Comparison of ENCODE assay signal across 8 cellular contexts in genomic region chr9:79623799-79624721, GRCh38. TPM values are rescaled to one million over a fixed set of nuclear protein-coding genes. Genes with fewer than 3 reads are reported as not detected.
A peak's percentile ranks its signal among the peaks of the same experiment; 100 is the strongest.
DNase-seq lines count a peak whose midpoint lies in the region; ATAC-seq, FAIRE-seq and TF ChIP-seq lines count a peak whose summit lies in the region.

No MANE protein-coding gene starts in this region.

- H3K4me3 Mint-ChIP-seq in CD14-positive monocyte: peak overlapping the region; percentile 56 to 75

- H4K20me1 ChIP-seq in PC-3 (ENCODE audit: low read length): no peaks in the 10 kb centered on the region

- intact Hi-C loops in CD14-positive monocyte (cut with micrococcal nuclease) (loop anchor here in 1 of 2 donors (2.0 kb wide), 1 partner anchor 53 kb away; the partner anchor contains the start of gene TLE4), PC-3 (cut with micrococcal nuclease) (loop anchor here (2.0 to 5.0 kb wide), 2 partner anchors 47 to 52 kb away; partner anchors contain the start of gene TLE4)

- ATAC-seq in GM18909 (IDR thresholded peaks at IDR 0.05; ENCODE audit: poor library complexity, unreplicated experiment) (peak; percentile 93), HG03045 (IDR thresholded peaks at IDR 0.05; ENCODE audit: unreplicated experiment) (peak; percentile 88), PC-3 (peak; percentile 87)

- H3K9me3 ChIP-seq in PC-3 (ENCODE audit: low read length): no peaks in the 10 kb centered on the region
- no peaks in the 10 kb centered on the region for H3K9me3 ChIP-seq in mucosa of rectum (ENCODE audit: control insufficient read depth in 2 of 2, low read length in 2 of 2)

- peaks cover 24 to 46% of the 10 kb centered on the region in 2 donors for H3K36me3 Mint-ChIP-seq in CD14-positive monocyte

- peaks cover 24% of the 10 kb centered on the region for H3K4me1 ChIP-seq in PC-3 (ENCODE audit: insufficient read depth, low read length)
- peaks cover 6 to 8% of the 10 kb centered on the region in 2 donors for H3K4me1 ChIP-seq in mucosa of rectum (ENCODE audit: control insufficient read depth in 2 of 2, insufficient read depth in 2 of 2, low read length in 2 of 2)

- peak overlapping the region; percentile 38; the same call in 1 of the 2 replicates for H2AFZ ChIP-seq in PC-3 (ENCODE audit: low read length)

- H3K27ac ChIP-seq in PC-3 (ENCODE audit: low read length): peak overlapping the region; percentile 82
- H3K27ac ChIP-seq in mucosa of rectum (ENCODE audit: low read depth in 2 of 2, low read length in 2 of 2): peak overlapping the region; percentile 34 to 49

- H3K9ac ChIP-seq in PC-3 (ENCODE audit: low read length) (peak overlapping the region; percentile 44; the same call in 1 of the 2 replicates), mucosa of rectum (ENCODE audit: low read depth in 1 of 2, low read length in 2 of 2) (no peak overlapping the region)

- H3K9me3 Mint-ChIP-seq in CD14-positive monocyte: peaks cover 0 to 3% (median 0%) of the 10 kb centered on the region in 7 donors

- H3K79me2 ChIP-seq in PC-3 (ENCODE audit: low read length): no peaks in the 10 kb centered on the region

- peaks cover 8% of the 10 kb centered on the region for H3F3A ChIP-seq in PC-3 (ENCODE audit: low read length, unreplicated experiment)

- peak overlapping the region; percentile 63; the same call in 1 of the 2 replicates for H3K4me2 ChIP-seq in PC-3 (ENCODE audit: low read length)

- H3K4me3 ChIP-seq in PC-3 (ENCODE audit: low read length) (no peak overlapping the region), bronchial epithelial cell (ENCODE audit: low read depth, low read length) (no peak overlapping the region), mucosa of rectum (ENCODE audit: low read length in 2 of 2) (peak overlapping the region in 1 of 2 donors; percentile 21)

- no peaks in the 10 kb centered on the region for H3K27me3 Mint-ChIP-seq in CD14-positive monocyte (ENCODE audit: low read depth in 3 of 3)

- H3K4me1 Mint-ChIP-seq in CD14-positive monocyte: peaks cover 52% of the 10 kb centered on the region

- POLR2A ChIA-PET in PC-3 (lab: Charles Lee; ENCODE audit: unreplicated experiment): interaction anchor here (0.5 to 0.7 kb wide), 4 partner anchors 14 to 43 kb away, joined by 7 to 16 read pairs (median 9); no protein-coding TSS in a partner anchor

- no peaks in the 10 kb centered on the region for H3K9me2 ChIP-seq in PC-3 (replicated peaks; ENCODE audit: low read length)

- H3K36me3 ChIP-seq in PC-3 (ENCODE audit: low read depth, low read length) (no peaks in the 10 kb centered on the region), bronchial epithelial cell (ENCODE audit: control insufficient read depth, insufficient read depth, low read length) (no peaks in the 10 kb centered on the region), mucosa of rectum (ENCODE audit: control insufficient read depth in 2 of 2, insufficient read depth in 2 of 2, low read length in 2 of 2) (no peaks in the 10 kb centered on the region)

- CTCF ChIA-PET in PC-3 (lab: Charles Lee): interaction anchor here (0.6 kb wide), 1 partner anchor 53 kb away, joined by 4 read pairs; no protein-coding TSS in a partner anchor

- H3K27ac Mint-ChIP-seq in CD14-positive monocyte: peak overlapping the region; percentile 91 to 99 (median 97)

- peak; percentile 77 for DNase-seq in CD14-positive monocyte (ENCODE audit: low spot score)
- peak; percentile 69 for DNase-seq in PC-3
- peak; percentile 96 for DNase-seq in bronchial epithelial cell (ENCODE audit: low read depth)
- no peak for DNase-seq in G401 (ENCODE audit: low spot score)
- DNase-seq in NCI-H774 (lab: John Stamatoyannopoulos, UW): no peak

- in situ Hi-C loops in G401 (cut with HindIII; ENCODE audit: low sequenced_read_pairs): no loop called here

- H3K27me3 ChIP-seq in PC-3 (ENCODE audit: low read length): no peaks in the 10 kb centered on the region
- H3K27me3 ChIP-seq in bronchial epithelial cell (ENCODE audit: control insufficient read depth, insufficient read depth, low read length): no peaks in the 10 kb centered on the region
- H3K27me3 ChIP-seq in mucosa of rectum (ENCODE audit: control insufficient read depth in 2 of 2, insufficient read depth in 2 of 2, low read length in 2 of 2): no peaks in the 10 kb centered on the region

- TF ChIP-seq CTCF in CD14-positive monocyte (IDR thresholded peaks at IDR 0.05) (no peak), PC-3 (conservative IDR thresholded peaks at IDR 0.05; ENCODE audit: low read depth, low read length) (no peak), bronchial epithelial cell (IDR thresholded peaks at IDR 0.05; ENCODE audit: insufficient read depth, low read length, severe bottlenecking) (no peak)

- BruUV-seq in PC-3 (replicated peaks; lab: Mats Ljungman, UMichigan): no TSS peak

- peak; percentile 47 for FAIRE-seq in bronchial epithelial cell (lab: Jason Lieb, UNC)

RNA-seq across cellular contexts. Expression of gene TLE4, which starts 52.3 kb away (rescaled TPM):
- polyA plus RNA-seq in CD14-positive monocyte: 10 to 100 TPM; 21.0 to 21.7 TPM
- total RNA-seq in PC-3 (2014; rRNA removed): 8.3 and 17.9 TPM in 2 replicates
- total RNA-seq in bronchial epithelial cell: 9.5 and 10.8 TPM in 2 replicates
- 65.7 and 78.6 TPM in 2 replicates for total RNA-seq in G401 (2014; rRNA removed; shearing (Covaris generic))

Comparison
In these comparisons a context has a peak if more than half of its experiments do, and no peak if none do; other contexts are left out.
1. DNase-seq: peak in CD14-positive monocyte (single experiment), PC-3 (single experiment) and bronchial epithelial cell (single experiment); none in G401 (single experiment) and NCI-H774 (single experiment).
2. Peak in every context shown above with its lines, with median percentiles within 50 percentile points of each other: ATAC-seq.